In genomic region chr18:2656237-2657042, GRCh38 we compare ENCODE assay signal across 8 cellular contexts. TPM values are rescaled to one million over a fixed set of nuclear protein-coding genes. Genes with fewer than 3 reads are reported as not detected.
DNase-seq lines count a peak whose midpoint lies in the region; ATAC-seq lines count a peak whose summit lies in the region.

No MANE protein-coding gene starts in this region.

- DNase-seq in DMS53 (lab: John Stamatoyannopoulos, UW) (peak; percentile 92), Kasumi-1 (lab: John Stamatoyannopoulos, UW) (peak; percentile 28 to 37), left lobe of liver (ENCODE audit: low spot score) (peak; percentile 75), OCI-M2 (lab: John Stamatoyannopoulos, UW; ENCODE audit: unreplicated experiment) (no peak)
- DNase-seq in activated CD4-positive, alpha-beta T cell treated with anti-CD3 and anti-CD28 coated beads for 1 hour, result peak; percentile 37
- peak; percentile 22 to 31 (median 25) for DNase-seq in stimulated activated CD4-positive, alpha-beta T cell treated with anti-CD3 and anti-CD28 coated beads, TNF-alpha, amount 100 ng/mL, for 4 hours (ENCODE audit: low read depth in 3 of 3)

- H3K27ac ChIP-seq in cingulate gyrus (ENCODE audit: low read depth, low read length), result peak overlapping the region; percentile 92

- ATAC-seq in GM21576 (IDR thresholded peaks at IDR 0.05; ENCODE audit: unreplicated experiment) (peak; percentile 19), left lobe of liver (peak; percentile 58)

RNA-seq across cellular contexts. Expression of gene SMCHD1, which starts 0.9 kb away (rescaled TPM):
- total RNA-seq in left lobe of liver, result 15.2 TPM
